ENCODE assay signal across 8 cellular contexts in the genomic region with DNA sequence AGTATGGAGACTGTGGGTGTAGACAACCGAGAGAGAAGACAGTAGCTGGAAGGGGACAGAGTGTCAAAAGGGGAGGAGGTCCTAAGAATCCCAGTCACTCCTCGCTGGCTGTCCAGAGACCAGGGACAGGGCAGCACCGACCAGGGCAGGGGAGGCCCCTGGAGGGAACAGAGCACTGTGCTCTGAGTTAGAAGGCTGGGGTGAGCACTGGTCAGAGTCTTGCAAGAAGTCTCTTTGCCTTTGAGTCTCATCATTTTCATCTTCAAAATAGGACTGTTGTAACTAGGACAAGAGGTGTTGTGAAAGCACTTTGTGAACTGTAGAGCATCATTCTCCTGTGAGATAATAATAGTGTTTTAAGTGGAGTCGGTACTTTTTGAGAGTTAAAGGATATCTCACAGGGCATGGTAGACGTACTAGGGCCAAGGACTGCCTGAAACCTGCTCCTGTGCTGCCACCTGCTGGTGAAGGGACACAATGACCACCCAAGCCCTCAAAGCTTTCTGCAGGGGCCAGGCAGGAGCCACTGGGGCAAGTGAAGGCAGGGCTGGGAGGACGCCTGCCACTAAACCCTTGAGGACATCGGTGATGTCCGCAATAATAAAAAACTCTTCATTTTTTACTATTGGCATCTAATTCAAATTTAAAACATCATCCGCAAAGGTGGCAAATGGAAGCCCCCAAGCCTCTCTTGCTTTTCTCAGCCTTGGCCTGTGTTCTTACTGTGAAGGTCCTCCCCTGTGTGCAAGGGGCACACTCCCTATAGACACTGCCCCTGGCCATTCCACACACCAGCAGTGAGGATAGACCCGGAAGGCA. TPM values are rescaled to one million over a fixed set of nuclear protein-coding genes. Genes with fewer than 3 reads are reported as not detected.
DNase-seq lines count a peak whose midpoint lies in the region; ATAC-seq lines count a peak whose summit lies in the region.

No MANE protein-coding gene starts in this region.

- H3K23ac ChIP-seq in mesendoderm (ENCODE audit: low read length) = no peak overlapping the region

- H2BK5ac ChIP-seq in mesendoderm (ENCODE audit: low read length) = no peak overlapping the region

- no CpG with 5 or more reads among the region's 10 CpGs for WGBS in mesendoderm (ENCODE audit: extremely low coverage, insufficient coverage, low lambda C conversion rate)

- no peaks in the 10 kb centered on the region for H3K4me1 ChIP-seq in effector memory CD4-positive, alpha-beta T cell (ENCODE audit: control insufficient read depth, insufficient read depth, low read length, poor library complexity, severe bottlenecking)
- H3K4me1 ChIP-seq in mesendoderm (ENCODE audit: control insufficient read depth, low read depth, low read length) = no peaks in the 10 kb centered on the region

- no peaks in the 10 kb centered on the region for H3K36me3 ChIP-seq in effector memory CD4-positive, alpha-beta T cell (ENCODE audit: control insufficient read depth, insufficient read depth, low read length)
- H3K36me3 ChIP-seq in mesendoderm (ENCODE audit: control insufficient read depth, insufficient read depth, low read length) = no peaks in the 10 kb centered on the region

- H3K79me2 ChIP-seq in mesendoderm (ENCODE audit: control insufficient read depth, insufficient read depth, low read length) = no peaks in the 10 kb centered on the region

- no peak overlapping the region for H3K27ac ChIP-seq in effector memory CD4-positive, alpha-beta T cell (ENCODE audit: insufficient read depth, low read length, poor library complexity, severe bottlenecking)
- H3K27ac ChIP-seq in mesendoderm (ENCODE audit: low read depth, low read length) = no peak overlapping the region

- no peaks in the 10 kb centered on the region for H3K79me1 ChIP-seq in mesendoderm (ENCODE audit: low read length)

- H3K9me3 ChIP-seq in effector memory CD4-positive, alpha-beta T cell (ENCODE audit: control insufficient read depth, low read length) = no peaks in the 10 kb centered on the region

- no peaks in the 10 kb centered on the region for H3K4me1 Mint-ChIP-seq in activated CD4-positive, alpha-beta memory T cell treated with anti-CD3 and anti-CD28 coated beads for 36 hours (ENCODE audit: low read depth)

- peaks cover 4% of the 10 kb centered on the region for H3K27me3 Mint-ChIP-seq in activated CD4-positive, alpha-beta memory T cell treated with anti-CD3 and anti-CD28 coated beads for 36 hours

- H3K27me3 ChIP-seq in effector memory CD4-positive, alpha-beta T cell (replicated peaks; ENCODE audit: control insufficient read depth, insufficient read depth, low read length, poor library complexity, severe bottlenecking) = no peaks in the 10 kb centered on the region
- no peaks in the 10 kb centered on the region for H3K27me3 ChIP-seq in mesendoderm (ENCODE audit: insufficient read depth, low read length, poor library complexity)

- H2BK15ac ChIP-seq in mesendoderm (replicated peaks; ENCODE audit: low read depth) = no peak overlapping the region

- CTCF ChIA-PET in activated CD4-positive, alpha-beta memory T cell treated with anti-CD3 and anti-CD28 coated beads for 36 hours (lab: Charles Lee) = interaction anchor here (0.6 to 3.6 kb wide), 19 partner anchors 10 to 384 kb away, joined by 3 to 18 read pairs (median 4); no protein-coding TSS in a partner anchor

- H3K4me3 ChIP-seq in effector memory CD4-positive, alpha-beta T cell (ENCODE audit: insufficient read depth, low read depth, low read length, poor library complexity, severe bottlenecking) = no peak overlapping the region
- H3K4me3 ChIP-seq in mesendoderm (ENCODE audit: low read length) = no peak overlapping the region

- intact Hi-C loops in activated CD4-positive, alpha-beta memory T cell treated with anti-CD3 and anti-CD28 coated beads for 36 hours (cut with micrococcal nuclease) = loop anchor here (1.0 to 5.0 kb wide), 4 partner anchors 57 to 381 kb away; no protein-coding TSS in a partner anchor

- H3K9ac ChIP-seq in mesendoderm (ENCODE audit: low read length) = no peak overlapping the region

- no peak overlapping the region for H2BK120ac ChIP-seq in mesendoderm (ENCODE audit: low read depth, low read length)

- no peak overlapping the region for H3K4me2 ChIP-seq in mesendoderm (ENCODE audit: low read length)

- ATAC-seq in GM19455 (IDR thresholded peaks at IDR 0.05; ENCODE audit: unreplicated experiment) = peak; percentile 86

- peak; percentile 89 for DNase-seq in CD1c-positive myeloid dendritic cell (ENCODE audit: extremely low spot score)
- DNase-seq in HPDE6-E6E7 (ENCODE audit: extremely low spot score) = peak; percentile 82
- peak; percentile 84 for DNase-seq in NCI-H82 (lab: John Stamatoyannopoulos, UW)
- DNase-seq in activated CD4-positive, alpha-beta memory T cell treated with anti-CD3 and anti-CD28 coated beads for 36 hours = peak; percentile 87
- DNase-seq in effector memory CD4-positive, alpha-beta T cell = peak; percentile 35 to 63 (median 56)
- DNase-seq in mesendoderm = peak; percentile 86
- peak; percentile 56 to 58 for DNase-seq in stimulated activated CD8-positive, alpha-beta memory T cell treated with anti-CD3 and anti-CD28 coated beads, Interleukin-15, amount 100 ng/mL, for 48 hours (ENCODE audit: low read depth in 2 of 2)

- no peak overlapping the region for H3K18ac ChIP-seq in mesendoderm (ENCODE audit: low read length)

- no peak overlapping the region for H4K8ac ChIP-seq in mesendoderm (ENCODE audit: low read depth, low read length)

- H3K4me3 Mint-ChIP-seq in activated CD4-positive, alpha-beta memory T cell treated with anti-CD3 and anti-CD28 coated beads for 36 hours = no peak overlapping the region

- no peaks in the 10 kb centered on the region for H3K36me3 Mint-ChIP-seq in activated CD4-positive, alpha-beta memory T cell treated with anti-CD3 and anti-CD28 coated beads for 36 hours

- no peaks in the 10 kb centered on the region for H3K9me3 Mint-ChIP-seq in activated CD4-positive, alpha-beta memory T cell treated with anti-CD3 and anti-CD28 coated beads for 36 hours

- peak overlapping the region; percentile 19 for H3K56ac ChIP-seq in mesendoderm (ENCODE audit: low read length)

- no peak overlapping the region for H3K27ac Mint-ChIP-seq in activated CD4-positive, alpha-beta memory T cell treated with anti-CD3 and anti-CD28 coated beads for 36 hours

- POLR2A ChIA-PET in activated CD4-positive, alpha-beta memory T cell treated with anti-CD3 and anti-CD28 coated beads for 36 hours (lab: Charles Lee) = no interaction called here

- no peak overlapping the region for H2AK5ac ChIP-seq in mesendoderm (ENCODE audit: low read length)

- no peak overlapping the region for H4K5ac ChIP-seq in mesendoderm (ENCODE audit: low read length)

- no peak overlapping the region for H3K4ac ChIP-seq in mesendoderm (ENCODE audit: low read depth, low read length)

RNA-seq across cellular contexts. Expression of a gene that starts 28.2 kb away (rescaled TPM):
- not detected for total RNA-seq in activated CD4-positive, alpha-beta memory T cell treated with anti-CD3 and anti-CD28 coated beads for 36 hours
- 0.01 TPM for polyA plus RNA-seq in mesendoderm (2013, experiment 1 of 2)
- polyA plus RNA-seq in mesendoderm (2013, experiment 2 of 2) = 0.04 TPM

RNA-seq across cellular contexts. Expression of a gene that starts 51.5 kb away (rescaled TPM):
- total RNA-seq in activated CD4-positive, alpha-beta memory T cell treated with anti-CD3 and anti-CD28 coated beads for 36 hours = not detected
- 4.8 TPM for polyA plus RNA-seq in mesendoderm (2013, experiment 1 of 2)
- polyA plus RNA-seq in mesendoderm (2013, experiment 2 of 2) = 4.8 TPM
